Comparison of ENCODE assay signal across 8 cellular contexts in genomic region chr7:73850781-73851207, GRCh38. TPM values are rescaled to one million over a fixed set of nuclear protein-coding genes. Genes with fewer than 3 reads are reported as not detected.
A peak's percentile ranks its signal among the peaks of the same experiment; 100 is the strongest.
DNase-seq lines count a peak whose midpoint lies in the region; ATAC-seq and TF ChIP-seq lines count a peak whose summit lies in the region.

No MANE protein-coding gene starts in this region.

- no peaks in the 10 kb centered on the region for H3K36me3 Mint-ChIP-seq in CD14-positive monocyte
- no peaks in the 10 kb centered on the region for H3K36me3 Mint-ChIP-seq in endodermal cell (ENCODE audit: low read depth)

- H3K4me3 Mint-ChIP-seq in CD14-positive monocyte (peak overlapping the region in 1 of 2 donors; percentile 60), endodermal cell (no peak overlapping the region)

- peaks cover 0 to 2% (median 0%) of the 10 kb centered on the region in 7 donors for H3K9me3 Mint-ChIP-seq in CD14-positive monocyte
- peaks cover 10% of the 10 kb centered on the region for H3K9me3 Mint-ChIP-seq in endodermal cell

- H3K4me1 Mint-ChIP-seq in CD14-positive monocyte (peaks cover 47% of the 10 kb centered on the region), endodermal cell (peaks cover 5% of the 10 kb centered on the region)

- DNase-seq in CD14-positive monocyte (ENCODE audit: low spot score) (no peak), NCI-H226 (peak; percentile 99), colonic mucosa (peak; percentile 63), cerebellar nuclear complex (lab: John Stamatoyannopoulos, UW) (no peak), prostate gland (ENCODE audit: low spot score) (no peak), endodermal cell (no peak)

- TF ChIP-seq CTCF in CD14-positive monocyte (IDR thresholded peaks at IDR 0.05) (no peak), colonic mucosa (IDR thresholded peaks at IDR 0.05) (no peak), prostate gland (IDR thresholded peaks at IDR 0.05) (no peak), endodermal cell (conservative IDR thresholded peaks at IDR 0.05) (no peak)

- peak overlapping the region; percentile 70 for H3K27ac ChIP-seq in colonic mucosa
- H3K27ac ChIP-seq in muscle layer of duodenum (ENCODE audit: low read length), result peak overlapping the region; percentile 61
- H3K27ac ChIP-seq in prostate gland, result peak overlapping the region in 1 of 2 donors; percentile 20
- no peak overlapping the region for H3K27ac ChIP-seq in endodermal cell (ENCODE audit: low read depth, low read length)

- H3K4me1 ChIP-seq in colonic mucosa, result peaks cover 8% of the 10 kb centered on the region
- peaks cover 3 to 19% of the 10 kb centered on the region in 2 donors for H3K4me1 ChIP-seq in muscle layer of duodenum (ENCODE audit: control insufficient read depth in 1 of 2, insufficient read depth in 2 of 2, low read length in 2 of 2)
- H3K4me1 ChIP-seq in prostate gland (replicated peaks), result no peaks in the 10 kb centered on the region
- no peaks in the 10 kb centered on the region for H3K4me1 ChIP-seq in endodermal cell (ENCODE audit: control insufficient read depth, insufficient read depth, low read length)

- peaks cover 21 to 38% (median 30%) of the 10 kb centered on the region in 3 donors for H3K27me3 Mint-ChIP-seq in CD14-positive monocyte (ENCODE audit: low read depth in 3 of 3)
- peaks cover 30% of the 10 kb centered on the region for H3K27me3 Mint-ChIP-seq in endodermal cell (ENCODE audit: insufficient read depth)

- no peaks in the 10 kb centered on the region for H3K36me3 ChIP-seq in colonic mucosa
- H3K36me3 ChIP-seq in muscle layer of duodenum (ENCODE audit: control insufficient read depth in 1 of 2, insufficient read depth in 2 of 2, low read length in 2 of 2), result peaks cover 0 to 4% of the 10 kb centered on the region in 2 donors
- no peaks in the 10 kb centered on the region for H3K36me3 ChIP-seq in prostate gland
- H3K36me3 ChIP-seq in endodermal cell (ENCODE audit: control insufficient read depth, insufficient read depth, low read length), result no peaks in the 10 kb centered on the region

- intact Hi-C loops in CD14-positive monocyte (cut with micrococcal nuclease), result loop anchor here in 1 of 2 donors (10.0 kb wide), 2 partner anchors 116 to 246 kb away; partner anchors contain the start of gene ABHD11
- intact Hi-C loops in colonic mucosa (cut with DNase I), result loop anchor here (10.0 kb wide), 1 partner anchor 236 kb away; no protein-coding TSS in a partner anchor
- intact Hi-C loops in prostate gland (cut with DNase I), result loop anchor here (5.0 to 10.0 kb wide), 2 partner anchors 108 to 246 kb away; no protein-coding TSS in a partner anchor

- no peak for ATAC-seq in HG02973 (IDR thresholded peaks at IDR 0.05; ENCODE audit: unreplicated experiment)

- WGBS in prostate gland, result 76% methylated on average over 4 of the region's 4 CpGs
- WGBS in endodermal cell (ENCODE audit: insufficient coverage in 1 of 2, insufficient read length in 1 of 2), 2 experiments, result 89 to 90% methylated on average over 4 of the region's 4 CpGs

- H3K27ac Mint-ChIP-seq in CD14-positive monocyte, result peak overlapping the region; percentile 76 to 91 (median 87)
- H3K27ac Mint-ChIP-seq in endodermal cell, result no peak overlapping the region

- H3K9ac ChIP-seq in colonic mucosa (ENCODE audit: low read depth in 2 of 2, low read length in 2 of 2) (peak overlapping the region in 1 of 2 donors; percentile 34), endodermal cell (ENCODE audit: extremely low read depth, low read length, poor library complexity, severe bottlenecking) (no peak overlapping the region)

- TF ChIP-seq POLR2A in prostate gland (IDR thresholded peaks at IDR 0.05), result no peak

- H3K9me3 ChIP-seq in colonic mucosa, result no peaks in the 10 kb centered on the region
- H3K9me3 ChIP-seq in muscle layer of duodenum (ENCODE audit: control insufficient read depth in 1 of 2, low read length in 2 of 2), result no peaks in the 10 kb centered on the region
- no peaks in the 10 kb centered on the region for H3K9me3 ChIP-seq in prostate gland
- peaks cover 8% of the 10 kb centered on the region for H3K9me3 ChIP-seq in endodermal cell (ENCODE audit: control insufficient read depth, low read length)

- no peak overlapping the region for H3K4me3 ChIP-seq in colonic mucosa
- H3K4me3 ChIP-seq in muscle layer of duodenum (ENCODE audit: low read depth in 1 of 2, low read length in 2 of 2), result no peak overlapping the region
- H3K4me3 ChIP-seq in prostate gland, result no peak overlapping the region
- H3K4me3 ChIP-seq in endodermal cell (ENCODE audit: low read length), result no peak overlapping the region

- H3K27me3 ChIP-seq in colonic mucosa, result no peaks in the 10 kb centered on the region
- no peaks in the 10 kb centered on the region for H3K27me3 ChIP-seq in muscle layer of duodenum (ENCODE audit: low read depth, low read length)
- H3K27me3 ChIP-seq in prostate gland (replicated peaks; ENCODE audit: insufficient read depth), result no peaks in the 10 kb centered on the region
- no peaks in the 10 kb centered on the region for H3K27me3 ChIP-seq in endodermal cell (ENCODE audit: control insufficient read depth, insufficient read depth, low read length, poor library complexity, severe bottlenecking)

RNA-seq across cellular contexts. Expression of gene METTL27, which starts 8.5 kb away (rescaled TPM):
- polyA plus RNA-seq in CD14-positive monocyte, result 1 to 10 TPM; 1.2 to 2.1 TPM
- total RNA-seq in colonic mucosa, result 1 to 10 TPM; 4.0 to 7.4 TPM
- total RNA-seq in prostate gland, result 10 to 100 TPM in 1 of 2 donors, 1 to 10 TPM in 1; 5.9 to 19.8 TPM
- total RNA-seq in endodermal cell, result 10 to 100 TPM; 20.9 to 22.2 TPM
- 4.3 TPM for polyA plus RNA-seq in endodermal cell (2013, experiment 1 of 2)
- 4.2 TPM for polyA plus RNA-seq in endodermal cell (2013, experiment 2 of 2)

RNA-seq across cellular contexts. Expression of gene TMEM270, which starts 10.2 kb away (rescaled TPM):
- polyA plus RNA-seq in CD14-positive monocyte, result not detected
- not detected for total RNA-seq in colonic mucosa
- 1 to 10 TPM in 1 of 2 donors, not detected in 1; 4.9 TPM for total RNA-seq in prostate gland
- not detected for total RNA-seq in endodermal cell
- polyA plus RNA-seq in endodermal cell (2013, experiment 1 of 2), result not detected
- polyA plus RNA-seq in endodermal cell (2013, experiment 2 of 2), result not detected

RNA-seq across cellular contexts. Expression of gene CLDN4, which starts 20.0 kb away (rescaled TPM):
- polyA plus RNA-seq in CD14-positive monocyte, result not detected
- total RNA-seq in colonic mucosa, result 100 to 1,000 TPM; 568 to 932 TPM
- 100 to 1,000 TPM; 162 to 216 TPM for total RNA-seq in prostate gland
- total RNA-seq in endodermal cell, result 1 to 10 TPM; 5.6 to 9.7 TPM
- 2.2 TPM for polyA plus RNA-seq in endodermal cell (2013, experiment 1 of 2)
- 1.8 TPM for polyA plus RNA-seq in endodermal cell (2013, experiment 2 of 2)

Comparison
In these comparisons a context has a peak if more than half of its experiments do, and no peak if none do; other contexts are left out.
1. DNase-seq: peak in NCI-H226 (single experiment) and colonic mucosa (single experiment); none in CD14-positive monocyte (single experiment), cerebellar nuclear complex (0 of 2), prostate gland (single experiment) and endodermal cell (single experiment).
2. RNA of gene CLDN4, which starts 20.0 kb away (total RNA-seq): 568 to 932 TPM in colonic mucosa and 162 to 216 TPM in prostate gland; 5.6 to 9.7 TPM in endodermal cell; every median in the first group is over 10 times any median in the second.